ENCODE assay signal across 1 cellular context in the genomic region with DNA sequence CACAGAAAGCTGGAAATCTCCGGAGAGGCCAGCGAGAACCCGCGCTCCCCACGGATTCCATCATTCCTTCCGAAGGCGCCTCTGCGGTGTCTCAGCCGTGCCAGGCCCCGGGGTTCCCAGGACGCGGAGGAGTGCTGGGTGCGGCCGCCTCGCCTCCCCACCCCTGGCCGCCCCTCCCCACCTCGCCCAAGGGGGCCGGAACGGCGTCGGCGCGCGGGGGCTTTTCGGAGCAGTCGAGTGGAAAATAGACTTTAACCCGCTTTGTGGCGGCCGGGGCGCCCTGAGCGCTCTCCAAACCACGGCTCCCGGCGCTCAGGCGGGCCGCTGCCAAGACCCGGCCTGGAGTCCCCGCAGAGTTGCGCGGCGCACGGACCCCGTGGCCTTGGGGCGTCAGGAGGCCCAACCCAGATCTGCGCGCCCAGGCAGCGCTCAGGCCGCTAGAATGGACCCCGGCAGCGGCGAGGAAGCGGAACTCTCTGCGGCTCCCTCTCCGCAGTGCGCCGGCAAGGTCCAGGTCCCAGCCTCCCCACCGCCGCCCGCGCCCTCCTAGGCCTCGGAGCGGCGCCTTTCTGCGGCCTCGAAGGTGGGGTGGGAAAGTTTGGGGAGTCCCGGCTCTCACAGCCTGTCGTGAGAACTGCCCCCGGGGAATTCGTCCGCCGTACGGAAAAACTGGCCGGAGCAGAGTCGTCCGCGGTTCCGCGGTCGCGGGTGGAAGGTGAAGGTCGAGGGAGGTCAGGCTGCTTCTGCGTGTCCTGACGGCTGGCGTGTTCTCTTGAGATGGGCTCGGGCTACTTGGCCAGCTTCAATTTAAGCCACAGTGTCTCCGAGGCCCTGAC.
TF ChIP-seq lines count a peak whose summit lies in the region.

No MANE protein-coding gene starts in this region.

TF ChIP-seq in HepG2, 621 proteins besides CTCF, POLR2A, EP300 and RAD21 (continued from another document and continues in another):
- TF ChIP-seq, protein P1, sequence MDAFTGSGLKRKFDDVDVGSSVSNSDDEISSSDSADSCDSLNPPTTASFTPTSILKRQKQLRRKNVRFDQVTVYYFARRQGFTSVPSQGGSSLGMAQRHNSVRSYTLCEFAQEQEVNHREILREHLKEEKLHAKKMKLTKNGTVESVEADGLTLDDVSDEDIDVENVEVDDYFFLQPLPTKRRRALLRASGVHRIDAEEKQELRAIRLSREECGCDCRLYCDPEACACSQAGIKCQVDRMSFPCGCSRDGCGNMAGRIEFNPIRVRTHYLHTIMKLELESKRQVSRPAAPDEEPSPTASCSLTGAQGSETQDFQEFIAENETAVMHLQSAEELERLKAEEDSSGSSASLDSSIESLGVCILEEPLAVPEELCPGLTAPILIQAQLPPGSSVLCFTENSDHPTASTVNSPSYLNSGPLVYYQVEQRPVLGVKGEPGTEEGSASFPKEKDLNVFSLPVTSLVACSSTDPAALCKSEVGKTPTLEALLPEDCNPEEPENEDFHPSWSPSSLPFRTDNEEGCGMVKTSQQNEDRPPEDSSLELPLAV (CRISPR knock-in tag; conservative IDR thresholded peaks at IDR 0.05; ENCODE audit: low read depth): no peak
- TF ChIP-seq SIX4 (CRISPR knock-in tag; IDR thresholded peaks at IDR 0.05) (no peak), ZNF205 (CRISPR knock-in tag; IDR thresholded peaks at IDR 0.05) (peak; percentile 96), HDAC6 (IDR thresholded peaks at IDR 0.05; ENCODE audit: low read depth, low read length) (no peak), ZNF335 (CRISPR knock-in tag; IDR thresholded peaks at IDR 0.05) (no peak), DR1 (CRISPR knock-in tag; IDR thresholded peaks at IDR 0.05) (0 out of 2 replicates have a peak, but pooled peaks have one; percentile 51), IKZF1 (IDR thresholded peaks at IDR 0.05) (no peak), FOXM1 (CRISPR knock-in tag; IDR thresholded peaks at IDR 0.05) (no peak), PHB2 (IDR thresholded peaks at IDR 0.05; ENCODE audit: partially characterized antibody) (no peak), MAZ (IDR thresholded peaks at IDR 0.05; ENCODE audit: borderline replicate concordance, low read depth, low read length) (peak; percentile 56; the same call in 1 of the 2 replicates), MAZ (CRISPR knock-in tag; IDR thresholded peaks at IDR 0.05; ENCODE audit: low read depth) (peak; percentile 83), YEATS2 (CRISPR knock-in tag; IDR thresholded peaks at IDR 0.05; ENCODE audit: borderline replicate concordance) (peak; percentile 45; the same call in 1 of the 2 replicates), NR1H2 (CRISPR knock-in tag; IDR thresholded peaks at IDR 0.05; ENCODE audit: borderline replicate concordance, low read depth) (no peak), ZFX (CRISPR knock-in tag; IDR thresholded peaks at IDR 0.05; ENCODE audit: low read depth) (peak; percentile 92), ZMAT3 (CRISPR knock-in tag; conservative IDR thresholded peaks at IDR 0.05) (peak; percentile 66; the same call in 1 of the 2 replicates), JUNB (CRISPR knock-in tag; IDR thresholded peaks at IDR 0.05; ENCODE audit: borderline replicate concordance) (no peak), ISL2 (CRISPR knock-in tag; IDR thresholded peaks at IDR 0.05) (0 out of 2 replicates have a peak, but pooled peaks have one; percentile 47), ZNF12 (CRISPR knock-in tag; IDR thresholded peaks at IDR 0.05) (0 out of 2 replicates have a peak, but pooled peaks have one; percentile 13), MTF2 (CRISPR knock-in tag; IDR thresholded peaks at IDR 0.05; ENCODE audit: borderline replicate concordance) (peak; percentile 99), MTA3 (CRISPR knock-in tag; IDR thresholded peaks at IDR 0.05) (no peak), ZNF607 (CRISPR knock-in tag; IDR thresholded peaks at IDR 0.05; ENCODE audit: borderline replicate concordance) (peak; percentile 88), HNF4A (CRISPR knock-in tag; IDR thresholded peaks at IDR 0.05) (peak; percentile 64), ZNF224 (CRISPR knock-in tag; IDR thresholded peaks at IDR 0.05) (no peak), ZC3H4 (CRISPR knock-in tag; IDR thresholded peaks at IDR 0.05; ENCODE audit: borderline replicate concordance) (no peak), NRL (CRISPR knock-in tag; IDR thresholded peaks at IDR 0.05; ENCODE audit: borderline replicate concordance) (no peak)
- TF ChIP-seq, protein P2, sequence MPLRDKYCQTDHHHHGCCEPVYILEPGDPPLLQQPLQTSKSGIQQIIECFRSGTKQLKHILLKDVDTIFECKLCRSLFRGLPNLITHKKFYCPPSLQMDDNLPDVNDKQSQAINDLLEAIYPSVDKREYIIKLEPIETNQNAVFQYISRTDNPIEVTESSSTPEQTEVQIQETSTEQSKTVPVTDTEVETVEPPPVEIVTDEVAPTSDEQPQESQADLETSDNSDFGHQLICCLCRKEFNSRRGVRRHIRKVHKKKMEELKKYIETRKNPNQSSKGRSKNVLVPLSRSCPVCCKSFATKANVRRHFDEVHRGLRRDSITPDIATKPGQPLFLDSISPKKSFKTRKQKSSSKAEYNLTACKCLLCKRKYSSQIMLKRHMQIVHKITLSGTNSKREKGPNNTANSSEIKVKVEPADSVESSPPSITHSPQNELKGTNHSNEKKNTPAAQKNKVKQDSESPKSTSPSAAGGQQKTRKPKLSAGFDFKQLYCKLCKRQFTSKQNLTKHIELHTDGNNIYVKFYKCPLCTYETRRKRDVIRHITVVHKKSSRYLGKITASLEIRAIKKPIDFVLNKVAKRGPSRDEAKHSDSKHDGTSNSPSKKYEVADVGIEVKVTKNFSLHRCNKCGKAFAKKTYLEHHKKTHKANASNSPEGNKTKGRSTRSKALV (CRISPR knock-in tag; IDR thresholded peaks at IDR 0.05): peak; percentile 100
- TF ChIP-seq, protein P3, sequence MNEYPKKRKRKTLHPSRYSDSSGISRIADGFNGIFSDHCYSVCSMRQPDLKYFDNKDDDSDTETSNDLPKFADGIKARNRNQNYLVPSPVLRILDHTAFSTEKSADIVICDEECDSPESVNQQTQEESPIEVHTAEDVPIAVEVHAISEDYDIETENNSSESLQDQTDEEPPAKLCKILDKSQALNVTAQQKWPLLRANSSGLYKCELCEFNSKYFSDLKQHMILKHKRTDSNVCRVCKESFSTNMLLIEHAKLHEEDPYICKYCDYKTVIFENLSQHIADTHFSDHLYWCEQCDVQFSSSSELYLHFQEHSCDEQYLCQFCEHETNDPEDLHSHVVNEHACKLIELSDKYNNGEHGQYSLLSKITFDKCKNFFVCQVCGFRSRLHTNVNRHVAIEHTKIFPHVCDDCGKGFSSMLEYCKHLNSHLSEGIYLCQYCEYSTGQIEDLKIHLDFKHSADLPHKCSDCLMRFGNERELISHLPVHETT (CRISPR knock-in tag; conservative IDR thresholded peaks at IDR 0.05): no peak
- TF ChIP-seq, protein P4, sequence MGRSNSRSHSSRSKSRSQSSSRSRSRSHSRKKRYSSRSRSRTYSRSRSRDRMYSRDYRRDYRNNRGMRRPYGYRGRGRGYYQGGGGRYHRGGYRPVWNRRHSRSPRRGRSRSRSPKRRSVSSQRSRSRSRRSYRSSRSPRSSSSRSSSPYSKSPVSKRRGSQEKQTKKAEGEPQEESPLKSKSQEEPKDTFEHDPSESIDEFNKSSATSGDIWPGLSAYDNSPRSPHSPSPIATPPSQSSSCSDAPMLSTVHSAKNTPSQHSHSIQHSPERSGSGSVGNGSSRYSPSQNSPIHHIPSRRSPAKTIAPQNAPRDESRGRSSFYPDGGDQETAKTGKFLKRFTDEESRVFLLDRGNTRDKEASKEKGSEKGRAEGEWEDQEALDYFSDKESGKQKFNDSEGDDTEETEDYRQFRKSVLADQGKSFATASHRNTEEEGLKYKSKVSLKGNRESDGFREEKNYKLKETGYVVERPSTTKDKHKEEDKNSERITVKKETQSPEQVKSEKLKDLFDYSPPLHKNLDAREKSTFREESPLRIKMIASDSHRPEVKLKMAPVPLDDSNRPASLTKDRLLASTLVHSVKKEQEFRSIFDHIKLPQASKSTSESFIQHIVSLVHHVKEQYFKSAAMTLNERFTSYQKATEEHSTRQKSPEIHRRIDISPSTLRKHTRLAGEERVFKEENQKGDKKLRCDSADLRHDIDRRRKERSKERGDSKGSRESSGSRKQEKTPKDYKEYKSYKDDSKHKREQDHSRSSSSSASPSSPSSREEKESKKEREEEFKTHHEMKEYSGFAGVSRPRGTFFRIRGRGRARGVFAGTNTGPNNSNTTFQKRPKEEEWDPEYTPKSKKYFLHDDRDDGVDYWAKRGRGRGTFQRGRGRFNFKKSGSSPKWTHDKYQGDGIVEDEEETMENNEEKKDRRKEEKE (IDR thresholded peaks at IDR 0.05): no peak
- TF ChIP-seq, protein P5, sequence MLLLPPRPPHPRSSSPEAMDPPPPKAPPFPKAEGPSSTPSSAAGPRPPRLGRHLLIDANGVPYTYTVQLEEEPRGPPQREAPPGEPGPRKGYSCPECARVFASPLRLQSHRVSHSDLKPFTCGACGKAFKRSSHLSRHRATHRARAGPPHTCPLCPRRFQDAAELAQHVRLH (CRISPR knock-in tag; IDR thresholded peaks at IDR 0.05; ENCODE audit: borderline replicate concordance, low read depth): 0 out of 2 replicates have a peak, but pooled peaks have one; percentile 48
- TF ChIP-seq, protein P6, sequence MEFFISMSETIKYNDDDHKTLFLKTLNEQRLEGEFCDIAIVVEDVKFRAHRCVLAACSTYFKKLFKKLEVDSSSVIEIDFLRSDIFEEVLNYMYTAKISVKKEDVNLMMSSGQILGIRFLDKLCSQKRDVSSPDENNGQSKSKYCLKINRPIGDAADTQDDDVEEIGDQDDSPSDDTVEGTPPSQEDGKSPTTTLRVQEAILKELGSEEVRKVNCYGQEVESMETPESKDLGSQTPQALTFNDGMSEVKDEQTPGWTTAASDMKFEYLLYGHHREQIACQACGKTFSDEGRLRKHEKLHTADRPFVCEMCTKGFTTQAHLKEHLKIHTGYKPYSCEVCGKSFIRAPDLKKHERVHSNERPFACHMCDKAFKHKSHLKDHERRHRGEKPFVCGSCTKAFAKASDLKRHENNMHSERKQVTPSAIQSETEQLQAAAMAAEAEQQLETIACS (CRISPR knock-in tag; IDR thresholded peaks at IDR 0.05): no peak
- TF ChIP-seq, protein P7, sequence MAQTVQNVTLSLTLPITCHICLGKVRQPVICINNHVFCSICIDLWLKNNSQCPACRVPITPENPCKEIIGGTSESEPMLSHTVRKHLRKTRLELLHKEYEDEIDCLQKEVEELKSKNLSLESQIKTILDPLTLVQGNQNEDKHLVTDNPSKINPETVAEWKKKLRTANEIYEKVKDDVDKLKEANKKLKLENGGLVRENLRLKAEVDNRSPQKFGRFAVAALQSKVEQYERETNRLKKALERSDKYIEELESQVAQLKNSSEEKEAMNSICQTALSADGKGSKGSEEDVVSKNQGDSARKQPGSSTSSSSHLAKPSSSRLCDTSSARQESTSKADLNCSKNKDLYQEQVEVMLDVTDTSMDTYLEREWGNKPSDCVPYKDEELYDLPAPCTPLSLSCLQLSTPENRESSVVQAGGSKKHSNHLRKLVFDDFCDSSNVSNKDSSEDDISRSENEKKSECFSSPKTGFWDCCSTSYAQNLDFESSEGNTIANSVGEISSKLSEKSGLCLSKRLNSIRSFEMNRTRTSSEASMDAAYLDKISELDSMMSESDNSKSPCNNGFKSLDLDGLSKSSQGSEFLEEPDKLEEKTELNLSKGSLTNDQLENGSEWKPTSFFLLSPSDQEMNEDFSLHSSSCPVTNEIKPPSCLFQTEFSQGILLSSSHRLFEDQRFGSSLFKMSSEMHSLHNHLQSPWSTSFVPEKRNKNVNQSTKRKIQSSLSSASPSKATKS (CRISPR knock-in tag; IDR thresholded peaks at IDR 0.05): no peak
- TF ChIP-seq, protein P8, sequence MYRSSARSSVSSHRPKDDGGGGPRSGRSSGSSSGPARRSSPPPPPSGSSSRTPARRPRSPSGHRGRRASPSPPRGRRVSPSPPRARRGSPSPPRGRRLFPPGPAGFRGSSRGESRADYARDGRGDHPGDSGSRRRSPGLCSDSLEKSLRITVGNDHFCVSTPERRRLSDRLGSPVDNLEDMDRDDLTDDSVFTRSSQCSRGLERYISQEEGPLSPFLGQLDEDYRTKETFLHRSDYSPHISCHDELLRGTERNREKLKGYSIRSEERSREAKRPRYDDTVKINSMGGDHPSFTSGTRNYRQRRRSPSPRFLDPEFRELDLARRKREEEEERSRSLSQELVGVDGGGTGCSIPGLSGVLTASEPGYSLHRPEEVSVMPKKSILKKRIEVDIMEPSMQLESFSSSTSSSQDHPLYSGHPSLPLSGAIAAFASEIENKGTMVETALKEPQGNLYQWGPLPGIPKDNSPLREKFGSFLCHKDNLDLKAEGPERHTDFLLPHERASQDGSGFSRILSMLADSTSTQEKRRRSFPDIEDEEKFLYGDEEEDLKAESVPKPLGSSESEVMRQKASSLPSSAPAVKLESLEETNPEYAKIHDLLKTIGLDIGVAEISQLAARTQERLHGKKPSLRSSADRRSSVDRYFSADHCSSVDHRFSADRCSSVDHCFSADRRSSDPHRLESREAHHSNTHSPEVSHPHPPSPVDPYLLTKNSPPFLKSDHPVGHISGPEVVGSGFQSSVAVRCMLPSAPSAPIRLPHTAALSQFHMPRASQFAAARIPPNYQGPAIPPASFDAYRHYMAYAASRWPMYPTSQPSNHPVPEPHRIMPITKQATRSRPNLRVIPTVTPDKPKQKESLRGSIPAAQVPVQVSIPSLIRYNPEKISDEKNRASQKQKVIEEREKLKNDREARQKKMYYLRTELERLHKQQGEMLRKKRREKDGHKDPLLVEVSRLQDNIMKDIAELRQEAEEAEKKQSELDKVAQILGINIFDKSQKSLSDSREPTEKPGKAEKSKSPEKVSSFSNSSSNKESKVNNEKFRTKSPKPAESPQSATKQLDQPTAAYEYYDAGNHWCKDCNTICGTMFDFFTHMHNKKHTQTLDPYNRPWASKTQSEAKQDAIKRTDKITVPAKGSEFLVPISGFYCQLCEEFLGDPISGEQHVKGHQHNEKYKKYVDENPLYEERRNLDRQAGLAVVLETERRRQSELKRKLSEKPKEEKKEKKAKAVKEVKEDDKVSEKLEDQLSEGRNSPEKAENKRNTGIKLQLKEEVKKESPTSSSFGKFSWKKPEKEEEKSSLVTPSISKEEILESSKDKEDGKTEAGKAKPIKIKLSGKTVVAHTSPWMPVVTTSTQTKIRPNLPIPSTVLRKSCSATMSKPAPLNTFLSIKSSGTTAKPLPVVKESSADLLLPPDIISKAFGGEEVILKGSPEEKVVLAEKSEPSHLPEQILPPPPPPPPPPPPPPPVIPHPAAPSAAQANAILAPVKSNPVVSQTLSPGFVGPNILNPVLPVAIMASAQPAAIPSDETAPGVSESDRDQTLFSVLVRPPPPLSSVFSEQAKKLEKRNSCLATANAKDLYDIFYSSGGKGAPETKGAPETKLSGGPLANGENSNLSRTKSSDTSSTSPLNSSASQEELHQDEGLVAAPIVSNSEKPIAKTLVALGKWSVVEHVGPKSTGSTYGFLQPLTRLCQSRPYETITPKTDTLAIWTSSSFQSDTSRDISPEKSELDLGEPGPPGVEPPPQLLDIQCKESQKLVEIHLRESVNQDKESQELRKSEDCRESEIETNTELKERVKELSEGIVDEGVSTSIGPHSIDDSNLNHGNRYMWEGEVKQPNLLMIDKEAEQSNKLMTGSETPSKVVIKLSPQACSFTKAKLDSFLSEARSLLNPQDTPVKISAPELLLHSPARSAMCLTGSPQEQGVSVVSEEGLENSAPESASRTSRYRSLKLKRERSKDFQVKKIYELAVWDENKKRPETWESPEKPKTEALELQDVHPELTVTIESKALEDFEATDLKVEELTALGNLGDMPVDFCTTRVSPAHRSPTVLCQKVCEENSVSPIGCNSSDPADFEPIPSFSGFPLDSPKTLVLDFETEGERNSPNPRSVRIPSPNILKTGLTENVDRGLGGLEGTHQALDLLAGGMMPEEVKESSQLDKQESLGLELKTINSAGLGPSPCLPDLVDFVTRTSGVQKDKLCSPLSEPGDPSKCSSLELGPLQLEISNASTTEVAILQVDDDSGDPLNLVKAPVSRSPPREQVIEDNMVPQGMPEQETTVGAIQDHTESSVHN (CRISPR knock-in tag; IDR thresholded peaks at IDR 0.05): no peak
